ENCODE assay signal across 8 cellular contexts in the genomic region with DNA sequence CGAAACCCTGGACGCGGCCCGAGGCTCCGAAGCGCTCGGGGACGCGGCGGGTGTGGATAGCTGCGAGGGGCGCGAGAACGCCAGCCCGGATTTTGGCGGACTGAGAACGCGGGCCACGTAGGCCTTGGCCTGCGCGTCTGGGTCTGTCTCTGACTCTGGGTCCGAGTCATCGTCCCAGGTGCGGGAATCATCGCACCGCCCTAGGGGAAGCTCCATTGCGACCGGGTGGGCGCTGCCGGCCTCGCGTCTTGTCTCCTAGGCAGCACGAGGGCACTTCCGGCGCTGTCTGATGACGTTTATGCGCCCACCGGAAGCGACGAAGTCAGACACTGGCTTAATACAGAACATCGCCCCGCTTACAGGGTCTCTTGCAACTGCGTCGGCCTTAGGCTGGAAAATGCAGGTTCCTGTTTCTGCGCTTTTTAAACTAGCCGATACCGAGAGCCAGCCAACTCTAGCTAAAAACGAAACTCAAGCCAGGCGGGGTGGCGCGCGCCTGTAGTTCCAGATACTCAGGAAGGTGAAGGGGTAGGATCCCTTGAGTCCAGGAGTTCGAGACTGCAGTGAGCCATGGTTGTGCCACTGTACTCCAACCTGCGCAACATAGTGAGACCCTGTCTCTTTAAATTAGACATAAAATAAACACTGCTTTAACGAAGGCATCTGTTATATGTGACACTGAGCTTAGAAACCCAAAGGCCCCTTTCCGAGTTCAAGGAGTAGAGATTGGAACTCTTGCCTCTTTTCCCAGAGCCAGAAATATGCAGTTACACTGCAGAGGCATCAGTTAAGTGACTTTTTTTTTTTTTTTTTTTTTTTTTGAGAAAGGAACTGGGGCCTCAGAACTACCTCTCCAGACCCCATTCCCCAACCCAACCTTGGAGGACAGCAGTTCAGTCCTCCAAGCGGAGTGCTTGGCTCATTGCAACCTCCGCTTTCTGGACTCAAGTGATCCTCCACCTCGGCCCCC.
DNase-seq lines count a peak whose midpoint lies in the region; ATAC-seq and TF ChIP-seq lines count a peak whose summit lies in the region.

TSS of gene FBXW9 (minus strand) at position 266 of the 970 bp plus-strand sequence. CDS start at position 216, 50 bp downstream.

- H3K27ac Mint-ChIP-seq in nephron progenitor cell: peak within 1 kb of the TSS; percentile 99

- H3K4me3 ChIP-seq in MM.1S (ENCODE audit: low read length): peak within 1 kb of the TSS; percentile 95

- peaks cover 17% of the 10 kb centered on the region for H3F3A ChIP-seq in MM.1S (ENCODE audit: insufficient read depth, low read length)

- peaks cover 35% of the 10 kb centered on the region for H3K4me1 Mint-ChIP-seq in nephron progenitor cell

- H3K36me3 ChIP-seq in MM.1S (replicated peaks; ENCODE audit: insufficient read depth, low read length): peaks cover 6% of the 10 kb centered on the region

- peak within 1 kb of the TSS; percentile 76 for H3K9ac ChIP-seq in MM.1S (ENCODE audit: low read length)

- no peaks in the 10 kb centered on the region for H3K9me3 Mint-ChIP-seq in nephron progenitor cell

- TF ChIP-seq CTCF in MM.1S (IDR thresholded peaks at IDR 0.05; ENCODE audit: low read length): no peak
- TF ChIP-seq CTCF in nephron progenitor cell (IDR thresholded peaks at IDR 0.05): no peak

- peaks cover 7% of the 10 kb centered on the region; the same call in 1 of the 2 replicates for H3K79me2 ChIP-seq in MM.1S (ENCODE audit: low read length)

- peak within 1 kb of the TSS; percentile 95 for H2AFZ ChIP-seq in MM.1S (ENCODE audit: low read length)

- H3K27ac ChIP-seq in MM.1S (ENCODE audit: low read length): peak within 1 kb of the TSS; percentile 79

- peak; percentile 89 for ATAC-seq in stimulated activated naive CD8-positive, alpha-beta T cell treated with anti-CD3 and anti-CD28 coated beads, Interleukin-15, Interleukin-2, amounts not matched to agents 100 U/mL and 50 U/mL, for 24 hours

- DNase-seq in DMS79 treated with DMSO at 0.1 percent for 48 hours (lab: John Stamatoyannopoulos, UW) (peak; percentile 90), GOT3 (lab: John Stamatoyannopoulos, UW) (peak; percentile 66), MM.1S (peak; percentile 98), SHP77 (lab: John Stamatoyannopoulos, UW) (peak; percentile 89 to 91), fibroblast of the conjunctiva (ENCODE audit: low read depth) (peak; percentile 88), nephron progenitor cell (peak; percentile 99)
- peak; percentile 100 for DNase-seq in activated effector memory CD4-positive, alpha-beta T cell treated with anti-CD3 and anti-CD28 coated beads, Interleukin-2, amount 50 U/mL, for 16 hours
- peak; percentile 98 for DNase-seq in stimulated activated naive CD8-positive, alpha-beta T cell treated with anti-CD3 and anti-CD28 coated beads, Interleukin-15, Interleukin-2, amounts not matched to agents 100 U/mL and 50 U/mL, for 24 hours

- H3K36me3 Mint-ChIP-seq in nephron progenitor cell (ENCODE audit: low read depth): peaks cover 28% of the 10 kb centered on the region

- peak within 1 kb of the TSS; percentile 91 for H3K4me2 ChIP-seq in MM.1S (ENCODE audit: low read depth, low read length)

- H3K9me3 ChIP-seq in MM.1S (replicated peaks; ENCODE audit: insufficient read depth, low read length): no peaks in the 10 kb centered on the region

- peak within 1 kb of the TSS; percentile 93 for H3K4me3 Mint-ChIP-seq in nephron progenitor cell

- peaks cover 6% of the 10 kb centered on the region for H3K27me3 Mint-ChIP-seq in nephron progenitor cell (ENCODE audit: low read depth, poor library complexity)

- H3K4me1 ChIP-seq in MM.1S (ENCODE audit: low read length): peaks cover 8% of the 10 kb centered on the region; the same call in 1 of the 2 replicates

- H4K20me1 ChIP-seq in MM.1S (ENCODE audit: insufficient read depth, low read length): no peaks in the 10 kb centered on the region

- no peaks in the 10 kb centered on the region for H3K27me3 ChIP-seq in MM.1S (replicated peaks; ENCODE audit: insufficient read depth, low read length)

- no peaks in the 10 kb centered on the region for H3K9me2 ChIP-seq in MM.1S (replicated peaks; ENCODE audit: insufficient read depth, low read length)

Comparison
In these comparisons a context has a peak if more than half of its experiments do, and no peak if none do; other contexts are left out.
1. Peak in every context shown above with its lines: DNase-seq, ATAC-seq, H3K4me3 ChIP-seq and H3K27ac ChIP-seq.